In genomic region chr2:234111523-234111922, GRCh38 we compare ENCODE assay signal across 17 cellular contexts.
DNase-seq lines count a peak whose midpoint lies in the region; FAIRE-seq and TF ChIP-seq lines count a peak whose summit lies in the region.
"Had no signal": no experiment of that assay in that cellular context is flagged by ENCODE, and none has a peak within 500 bp of the region (broad histone marks: within the 10 kb centered on the region; RNA-seq: fewer than 3 reads in every experiment).

No MANE protein-coding gene starts in this region.

- no peaks in the 10 kb centered on the region for H3K27me3 ChIP-seq in astrocyte (ENCODE audit: insufficient read depth, low read length)
- H3K27me3 ChIP-seq in osteoblast (ENCODE audit: insufficient read depth, low read length) = no peaks in the 10 kb centered on the region

- no peaks in the 10 kb centered on the region for H3K4me1 Mint-ChIP-seq in astrocyte (ENCODE audit: low read depth, unreplicated experiment)
- H3K4me1 Mint-ChIP-seq: activated CD4-positive, alpha-beta memory T cell treated with anti-CD3 and anti-CD28 coated beads, Interleukin-2, amount 10 ng/mL, durations not matched to agents 7 days and 5 days had no signal

- H3K4me3 ChIP-seq in astrocyte (ENCODE audit: insufficient read depth, low read depth, low read length) (no peak overlapping the region), osteoblast (ENCODE audit: insufficient read depth, low read length) (no peak overlapping the region)
- H3K4me3 ChIP-seq: heart left ventricle had no signal

- H3K9ac ChIP-seq in astrocyte (ENCODE audit: low read length) = no peak overlapping the region

- no peaks in the 10 kb centered on the region for H3K9me3 ChIP-seq in astrocyte (ENCODE audit: insufficient read depth, low read depth, low read length)
- no peaks in the 10 kb centered on the region for H3K9me3 ChIP-seq in osteoblast (ENCODE audit: low read depth, low read length)

- H3K4me1 ChIP-seq in astrocyte (ENCODE audit: insufficient read depth, low read length) = no peaks in the 10 kb centered on the region
- peaks cover 9% of the 10 kb centered on the region for H3K4me1 ChIP-seq in osteoblast (ENCODE audit: insufficient read depth, low read length)
- H3K4me1 ChIP-seq: heart left ventricle had no signal

- H3K36me3 Mint-ChIP-seq in astrocyte (ENCODE audit: low read depth, unreplicated experiment) = no peaks in the 10 kb centered on the region
- H3K36me3 Mint-ChIP-seq: naive thymus-derived CD8-positive, alpha-beta T cell had no signal

- DNase-seq in EL (peak; percentile 72), LHCN-M2 (ENCODE audit: low read depth) (peak; percentile 88), astrocyte (ENCODE audit: low read depth) (peak; percentile 41), osteoblast (ENCODE audit: insufficient read length, low spot score, missing footprints) (peak; percentile 90), frontal cortex (ENCODE audit: low spot score in 2 of 2) (no peak), NCI-H524 treated with DMSO at 0.1 percent for 48 hours (lab: John Stamatoyannopoulos, UW) (no peak), NCI-H2107 (lab: John Stamatoyannopoulos, UW) (no peak)
- DNase-seq: activated CD4-positive, alpha-beta memory T cell treated with anti-CD3 and anti-CD28 coated beads, Interleukin-2, amount 10 ng/mL, durations not matched to agents 7 days and 5 days; activated gamma-delta T cell treated with Interleukin-2 at 50 U/mL for 16 hours; effector memory CD4-positive, alpha-beta T cell; heart left ventricle; left ventricle myocardium superior; naive thymus-derived CD8-positive, alpha-beta T cell; NCI-H1417; NCI-H526; Right ventricle myocardium superior had no signal

- H3K36me3 ChIP-seq in astrocyte (ENCODE audit: insufficient read depth, low read length) (no peaks in the 10 kb centered on the region), osteoblast (ENCODE audit: insufficient read depth, low read length) (no peaks in the 10 kb centered on the region)
- H3K36me3 ChIP-seq: heart left ventricle had no signal

- peaks cover 5% of the 10 kb centered on the region for H3K27me3 Mint-ChIP-seq in astrocyte (ENCODE audit: low read depth, unreplicated experiment)

- no peak for TF ChIP-seq CTCF in astrocyte (IDR thresholded peaks at IDR 0.05; ENCODE audit: insufficient read depth, low read depth, low read length)
- TF ChIP-seq CTCF in osteoblast (IDR thresholded peaks at IDR 0.05; ENCODE audit: extremely low read depth, low read depth, low read length) = no peak

- no peak overlapping the region for H3K27ac Mint-ChIP-seq in astrocyte (ENCODE audit: unreplicated experiment)
- H3K27ac Mint-ChIP-seq: activated CD4-positive, alpha-beta memory T cell treated with anti-CD3 and anti-CD28 coated beads, Interleukin-2, amount 10 ng/mL, durations not matched to agents 7 days and 5 days; naive thymus-derived CD8-positive, alpha-beta T cell; stimulated activated naive CD8-positive, alpha-beta T cell treated with anti-CD3 and anti-CD28 coated beads, Interleukin-15, Interleukin-2, amounts not matched to agents 100 ng/mL and 50 ng/mL, for 24 hours had no signal

- H3K79me2 ChIP-seq in astrocyte (ENCODE audit: insufficient read depth, low read length) (no peaks in the 10 kb centered on the region), osteoblast (ENCODE audit: insufficient read depth, low read length) (no peaks in the 10 kb centered on the region)

- H2AFZ ChIP-seq in astrocyte (ENCODE audit: low read depth, low read length) (no peak overlapping the region), osteoblast (ENCODE audit: low read length) (no peak overlapping the region)

- H3K9me3 Mint-ChIP-seq in astrocyte (ENCODE audit: unreplicated experiment) = peaks cover 2% of the 10 kb centered on the region
- H3K9me3 Mint-ChIP-seq: activated CD4-positive, alpha-beta memory T cell treated with anti-CD3 and anti-CD28 coated beads, Interleukin-2, amount 10 ng/mL, durations not matched to agents 7 days and 5 days; naive thymus-derived CD8-positive, alpha-beta T cell; stimulated activated naive CD8-positive, alpha-beta T cell treated with anti-CD3 and anti-CD28 coated beads, Interleukin-15, Interleukin-2, amounts not matched to agents 100 ng/mL and 50 ng/mL, for 24 hours had no signal

- H3K4me3 Mint-ChIP-seq in astrocyte (ENCODE audit: unreplicated experiment) = no peak overlapping the region
- H3K4me3 Mint-ChIP-seq: activated CD4-positive, alpha-beta memory T cell treated with anti-CD3 and anti-CD28 coated beads, Interleukin-2, amount 10 ng/mL, durations not matched to agents 7 days and 5 days; naive thymus-derived CD8-positive, alpha-beta T cell; stimulated activated naive CD8-positive, alpha-beta T cell treated with anti-CD3 and anti-CD28 coated beads, Interleukin-15, Interleukin-2, amounts not matched to agents 100 ng/mL and 50 ng/mL, for 24 hours had no signal

- H3K4me2 ChIP-seq in astrocyte (ENCODE audit: low read length) (no peak overlapping the region), osteoblast (ENCODE audit: insufficient read depth, low read length) (no peak overlapping the region)

- FAIRE-seq in astrocyte (lab: Jason Lieb, UNC) (no peak), frontal cortex (lab: Jason Lieb, UNC) (no peak)

- H3K27ac ChIP-seq in astrocyte (ENCODE audit: low read depth, low read length) (no peak overlapping the region), osteoblast (ENCODE audit: low read depth, low read length) (no peak overlapping the region)
- H3K27ac ChIP-seq: heart left ventricle had no signal

- H4K20me1 ChIP-seq in astrocyte (ENCODE audit: insufficient read depth, low read length) (no peaks in the 10 kb centered on the region), osteoblast (ENCODE audit: insufficient read depth, low read length) (no peaks in the 10 kb centered on the region)

Comparison
In these comparisons a context has a peak if more than half of its experiments do, and no peak if none do; other contexts are left out.
1. DNase-seq: peak in EL (single experiment), LHCN-M2 (single experiment), astrocyte (single experiment) and osteoblast (single experiment); none in frontal cortex (0 of 2), NCI-H524 treated with DMSO at 0.1 percent for 48 hours (single experiment) and NCI-H2107 (single experiment).